In the genomic region with DNA sequence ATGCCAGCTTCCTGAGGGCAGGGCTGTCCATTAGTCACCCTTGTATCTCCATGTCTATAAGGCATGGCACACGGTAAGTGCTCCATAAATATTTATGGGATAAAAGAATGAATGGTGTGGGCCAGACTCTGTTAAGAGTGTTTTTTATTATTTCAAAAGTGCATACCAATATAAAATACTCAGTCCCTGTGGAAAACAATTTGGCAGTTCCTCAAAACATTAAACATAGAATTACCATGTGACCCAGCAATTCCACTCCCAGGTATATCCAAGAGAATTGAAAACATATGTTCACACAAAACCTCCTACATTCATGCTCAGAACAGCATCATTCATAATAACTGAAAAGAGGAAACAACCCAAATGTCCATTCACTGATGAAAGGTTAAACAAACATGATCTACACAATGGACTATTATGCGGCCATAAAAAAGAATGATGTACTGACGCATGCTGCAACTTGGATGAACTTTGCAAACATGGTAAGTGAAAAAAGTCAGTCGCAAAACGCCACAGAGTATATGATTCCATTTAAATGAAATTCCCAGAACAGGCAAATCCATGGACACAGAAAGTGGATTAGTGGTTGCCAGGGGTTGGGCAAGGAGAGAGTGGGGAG, we compare ENCODE assay signal across 27 cellular contexts.
"Had no signal": no experiment of that assay in that cellular context is flagged by ENCODE, and none has a peak within 500 bp of the region (broad histone marks: within the 10 kb centered on the region; RNA-seq: fewer than 3 reads in every experiment).

No MANE protein-coding gene starts in this region.

- H3K27ac ChIP-seq: coronary artery, foreskin keratinocyte, hepatocyte, parathyroid adenoma, psoas muscle, right lobe of liver, suprapubic skin, thyroid gland, upper lobe of left lung, uterus had no signal

- DNase-seq: effector CD4-positive, alpha-beta T cell; endodermal cell; erythroblast; foreskin keratinocyte; head of caudate nucleus; kidney; left cardiac atrium; left ventricle myocardium superior; mesenchymal stem cell; midbrain; naive B cell; nephron progenitor cell; psoas muscle; right lobe of liver; stimulated activated CD4-positive, alpha-beta T cell treated with anti-CD3 and anti-CD28 coated beads, Interleukin-4, amount 100 ng/mL, for 1 hour; stimulated activated CD8-positive, alpha-beta memory T cell treated with anti-CD3 and anti-CD28 coated beads, Interleukin-4, amount 100 ng/mL, for 48 hours; stimulated activated naive CD8-positive, alpha-beta T cell treated with anti-CD3 and anti-CD28 coated beads, Interleukin-15, Interleukin-2, amounts not matched to agents 100 U/mL and 50 U/mL, for 24 hours; thyroid gland; upper lobe of left lung; uterus had no signal

- H3K9me3 ChIP-seq: psoas muscle, right lobe of liver, suprapubic skin, thyroid gland, upper lobe of left lung, uterus had no signal

- H3K4me1 ChIP-seq: foreskin keratinocyte, parathyroid adenoma, psoas muscle, uterus had no signal

- H3K27me3 ChIP-seq: foreskin keratinocyte, hepatocyte, right lobe of liver, suprapubic skin, thyroid gland, upper lobe of left lung, uterus had no signal

- H3K4me1 Mint-ChIP-seq: stimulated activated effector memory CD8-positive, alpha-beta T cell treated with anti-CD3 and anti-CD28 coated beads, Interleukin-12 subunit alpha, Interleukin-12 subunit beta, amount 100 ng/mL, for 72 hours had no signal

- H3K4me3 ChIP-seq: coronary artery, hepatocyte, lung, psoas muscle, right lobe of liver, suprapubic skin, thyroid gland, upper lobe of left lung, uterus had no signal

- H3K4me3 Mint-ChIP-seq: endodermal cell; nephron progenitor cell; stimulated activated effector memory CD8-positive, alpha-beta T cell treated with anti-CD3 and anti-CD28 coated beads, Interleukin-12 subunit alpha, Interleukin-12 subunit beta, amount 100 ng/mL, for 72 hours had no signal

- H3K9ac ChIP-seq: parathyroid adenoma had no signal

- H3K9me3 Mint-ChIP-seq: endodermal cell; nephron progenitor cell; stimulated activated effector memory CD8-positive, alpha-beta T cell treated with anti-CD3 and anti-CD28 coated beads, Interleukin-12 subunit alpha, Interleukin-12 subunit beta, amount 100 ng/mL, for 72 hours had no signal

- H3K36me3 Mint-ChIP-seq: stimulated activated effector memory CD8-positive, alpha-beta T cell treated with anti-CD3 and anti-CD28 coated beads, Interleukin-12 subunit alpha, Interleukin-12 subunit beta, amount 100 ng/mL, for 72 hours had no signal

- H3K79me2 ChIP-seq: hepatocyte, parathyroid adenoma had no signal

- FAIRE-seq: endothelial cell of umbilical vein, kidney had no signal

- H3K36me3 ChIP-seq: right lobe of liver, suprapubic skin, thyroid gland, upper lobe of left lung, uterus had no signal

- ATAC-seq: foreskin keratinocyte; left cardiac atrium; left ventricle myocardium superior; psoas muscle; right lobe of liver; stimulated activated effector memory CD8-positive, alpha-beta T cell treated with anti-CD3 and anti-CD28 coated beads, Interleukin-12 subunit alpha, Interleukin-12 subunit beta, amount 100 ng/mL, for 72 hours; stimulated activated naive CD8-positive, alpha-beta T cell treated with anti-CD3 and anti-CD28 coated beads, Interleukin-15, Interleukin-2, amounts not matched to agents 100 U/mL and 50 U/mL, for 24 hours had no signal

- H3K27ac Mint-ChIP-seq: endodermal cell; nephron progenitor cell; stimulated activated effector memory CD8-positive, alpha-beta T cell treated with anti-CD3 and anti-CD28 coated beads, Interleukin-12 subunit alpha, Interleukin-12 subunit beta, amount 100 ng/mL, for 72 hours had no signal

- H2AFZ ChIP-seq: hepatocyte, parathyroid adenoma had no signal

- H3K4me2 ChIP-seq: hepatocyte had no signal
